In the genomic region with DNA sequence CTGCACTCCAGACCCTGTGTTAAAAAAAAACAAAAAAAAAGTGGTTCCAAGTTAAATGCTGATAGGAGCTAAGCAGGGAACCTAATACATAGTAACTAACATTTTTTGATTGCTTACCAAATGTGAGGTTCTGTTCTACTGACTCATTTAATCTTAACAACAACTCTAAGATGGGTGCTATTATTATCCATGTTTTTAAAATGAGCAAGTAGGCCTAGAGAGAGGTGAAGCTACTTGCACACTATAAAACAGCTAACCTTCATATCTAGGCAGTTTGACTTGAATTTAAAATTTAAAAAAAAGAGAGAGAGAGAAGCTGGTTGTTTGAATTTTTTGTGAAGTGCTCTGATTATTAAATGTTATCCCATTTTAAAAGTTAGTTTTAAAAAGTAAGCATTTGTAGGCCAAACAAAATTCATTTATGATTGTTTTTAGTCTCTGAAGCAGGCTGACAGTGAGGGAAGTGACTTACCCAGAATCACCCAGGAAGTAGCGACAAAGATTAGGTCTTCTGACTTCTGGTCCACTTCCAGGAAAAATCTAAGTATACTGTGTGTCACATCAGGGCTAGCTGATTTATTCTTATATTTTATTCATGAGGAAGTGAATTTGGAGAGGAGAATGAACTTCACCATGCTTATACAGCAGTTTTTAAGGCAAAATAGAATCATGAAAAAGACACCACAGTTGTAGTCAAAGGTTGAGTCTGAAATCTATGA, we compare ENCODE assay signal across 1 cellular context.
TF ChIP-seq lines count a peak whose summit lies in the region.

No MANE protein-coding gene starts in this region.

TF ChIP-seq in GM23338, 12 proteins besides CTCF, POLR2A, EP300 and RAD21:
- no peak for TF ChIP-seq ZNF331 (CRISPR knock-in tag; IDR thresholded peaks at IDR 0.05; ENCODE audit: low read depth)
- no peak for TF ChIP-seq REST (IDR thresholded peaks at IDR 0.05; ENCODE audit: unreplicated experiment)
- no peak for TF ChIP-seq ZNF114 (CRISPR knock-in tag; IDR thresholded peaks at IDR 0.05)
- TF ChIP-seq EZH2phosphoT487 (IDR thresholded peaks at IDR 0.05; ENCODE audit: unreplicated experiment), result no peak
- no peak for TF ChIP-seq STAT1 (IDR thresholded peaks at IDR 0.05; ENCODE audit: unreplicated experiment)
- no peak for TF ChIP-seq POLR2AphosphoS5 (IDR thresholded peaks at IDR 0.05; ENCODE audit: low read depth)
- TF ChIP-seq EZH2 (IDR thresholded peaks at IDR 0.05; ENCODE audit: low read depth, unreplicated experiment), result no peak
TF ChIP-seq in GM23338: peak in this region for 0.
